ENCODE assay signal across 9 cellular contexts in genomic region chr2:207506426-207506825, GRCh38. TPM values are rescaled to one million over a fixed set of nuclear protein-coding genes. Genes with fewer than 3 reads are reported as not detected.
DNase-seq lines count a peak whose midpoint lies in the region; ATAC-seq and TF ChIP-seq lines count a peak whose summit lies in the region.
"Had no signal": no experiment of that assay in that cellular context is flagged by ENCODE, and none has a peak within 500 bp of the region (broad histone marks: within the 10 kb centered on the region; RNA-seq: fewer than 3 reads in every experiment).

No MANE protein-coding gene starts in this region.

- peaks cover 0 to 10% of the 10 kb centered on the region in 2 donors for H3K36me3 Mint-ChIP-seq in activated naive CD4-positive, alpha-beta T cell treated with anti-CD3 and anti-CD28 coated beads, Interleukin-2, amount 50 U/mL, for 72 hours

- peaks cover 43% of the 10 kb centered on the region for H3K4me1 ChIP-seq in osteoblast (ENCODE audit: insufficient read depth, low read length)

- no peak for DNase-seq in activated naive CD4-positive, alpha-beta T cell treated with anti-CD3 and anti-CD28 coated beads, Interleukin-2, amount 50 U/mL, for 72 hours (ENCODE audit: low spot score in 2 of 2)
- no peak for DNase-seq in osteoblast (ENCODE audit: insufficient read length, low spot score, missing footprints)
- DNase-seq in HuH-7 (ENCODE audit: low spot score): no peak
- no peak for DNase-seq in substantia nigra (lab: John Stamatoyannopoulos, UW)
- DNase-seq in Right ventricle myocardium superior: no peak
- DNase-seq: effector CD4-positive, alpha-beta T cell; ovary had no signal

- TF ChIP-seq CTCF in osteoblast (IDR thresholded peaks at IDR 0.05; ENCODE audit: extremely low read depth, low read depth, low read length): no peak

- no peaks in the 10 kb centered on the region for H3K9me3 ChIP-seq in osteoblast (ENCODE audit: low read depth, low read length)
- H3K9me3 ChIP-seq: ovary had no signal

- H3K4me3 ChIP-seq in osteoblast (ENCODE audit: insufficient read depth, low read length): no peak overlapping the region
- H3K4me3 ChIP-seq: ovary had no signal

- peak overlapping the region; percentile 57 for H2AFZ ChIP-seq in osteoblast (ENCODE audit: low read length)

- ATAC-seq in GM18907 (IDR thresholded peaks at IDR 0.05; ENCODE audit: unreplicated experiment) (peak; percentile 33), HG02852 (IDR thresholded peaks at IDR 0.05; ENCODE audit: unreplicated experiment) (peak; percentile 31), Right ventricle myocardium superior (ENCODE audit: poor library complexity) (no peak)
- peak in 1 of 2 donors; percentile 2 for ATAC-seq in activated naive CD4-positive, alpha-beta T cell treated with anti-CD3 and anti-CD28 coated beads, Interleukin-2, amount 50 U/mL, for 72 hours

- H3K27ac ChIP-seq in osteoblast (ENCODE audit: low read depth, low read length) (peak overlapping the region; percentile 89), substantia nigra (ENCODE audit: low read depth, low read length, poor library complexity, severe bottlenecking) (no peak overlapping the region)
- H3K27ac ChIP-seq: ovary had no signal

- no peaks in the 10 kb centered on the region for H4K20me1 ChIP-seq in osteoblast (ENCODE audit: insufficient read depth, low read length)

- H3K9me3 Mint-ChIP-seq in activated naive CD4-positive, alpha-beta T cell treated with anti-CD3 and anti-CD28 coated beads, Interleukin-2, amount 50 U/mL, for 72 hours: peaks cover 0 to 4% of the 10 kb centered on the region in 2 donors

- H3K36me3 ChIP-seq in osteoblast (ENCODE audit: insufficient read depth, low read length): no peaks in the 10 kb centered on the region
- H3K36me3 ChIP-seq: ovary had no signal

- H3K27ac Mint-ChIP-seq in activated naive CD4-positive, alpha-beta T cell treated with anti-CD3 and anti-CD28 coated beads, Interleukin-2, amount 50 U/mL, for 72 hours: peak overlapping the region; percentile 90 to 99

- intact Hi-C loops in Right ventricle myocardium superior (cut with DNase I): no loop called here

- no peaks in the 10 kb centered on the region for H3K27me3 ChIP-seq in osteoblast (ENCODE audit: insufficient read depth, low read length)
- H3K27me3 ChIP-seq: ovary had no signal

- no peaks in the 10 kb centered on the region for H3K79me2 ChIP-seq in osteoblast (ENCODE audit: insufficient read depth, low read length)

- H3K4me2 ChIP-seq in osteoblast (ENCODE audit: insufficient read depth, low read length): no peak overlapping the region

RNA-seq across cellular contexts. Expression of gene CREB1, which starts 23.3 kb away (rescaled TPM):
- 10 to 100 TPM; 68.1 to 89.3 TPM for total RNA-seq in activated naive CD4-positive, alpha-beta T cell treated with anti-CD3 and anti-CD28 coated beads, Interleukin-2, amount 50 U/mL, for 72 hours
- total RNA-seq in osteoblast (32.1 and 38.4 TPM in 2 replicates), Right ventricle myocardium superior (47.9 TPM)
